Comparison of ENCODE assay signal across 17 cellular contexts in genomic region chr21:31099122-31099521, GRCh38.
"Had no signal": no experiment of that assay in that cellular context is flagged by ENCODE, and none has a peak within 500 bp of the region (broad histone marks: within the 10 kb centered on the region; RNA-seq: fewer than 3 reads in every experiment).

No MANE protein-coding gene starts in this region.

- H3K27me3 ChIP-seq: ovary, thyroid gland, upper lobe of left lung, vagina had no signal

- H3K36me3 Mint-ChIP-seq: natural killer cell had no signal

- H3K36me3 ChIP-seq: gastrocnemius medialis, left lung, lower lobe of right lung, ovary, stomach, thyroid gland, upper lobe of left lung, vagina had no signal

- H3K4me3 ChIP-seq: gastrocnemius medialis, left lung, lower lobe of right lung, ovary, skin epidermis, stomach, thyroid gland, upper lobe of left lung, vagina had no signal

- H3K27ac ChIP-seq: epithelial cell of prostate, gastrocnemius medialis, left lung, lower lobe of right lung, ovary, skin epidermis, stomach, thyroid gland, upper lobe of left lung, vagina had no signal

- H3K27me3 Mint-ChIP-seq: activated CD4-positive, alpha-beta T cell treated with anti-CD3 and anti-CD28 coated beads, Interleukin-2, amount 10 ng/mL, durations not matched to agents 7 days and 5 days had no signal

- H3K27ac Mint-ChIP-seq: activated CD4-positive, alpha-beta memory T cell treated with anti-CD3 and anti-CD28 coated beads, Interleukin-2, amount 10 ng/mL, durations not matched to agents 7 days and 5 days; activated CD4-positive, alpha-beta T cell treated with anti-CD3 and anti-CD28 coated beads, Interleukin-2, amount 10 ng/mL, durations not matched to agents 7 days and 5 days; activated naive CD4-positive, alpha-beta T cell treated with anti-CD3 and anti-CD28 coated beads, Interleukin-2, amount 50 U/mL, for 72 hours; activated T-cell treated with anti-CD3 and anti-CD28 coated beads, Interleukin-2, amount 50 U/mL, for 24 hours; dendritic cell treated with granulocyte-macrophage colony-stimulating factor and Interleukin-4, amounts not matched to agents 40 ng/mL and 50 ng/mL, for 4 days; natural killer cell had no signal

- H3K9me3 Mint-ChIP-seq: activated CD4-positive, alpha-beta memory T cell treated with anti-CD3 and anti-CD28 coated beads, Interleukin-2, amount 10 ng/mL, durations not matched to agents 7 days and 5 days; activated T-cell treated with anti-CD3 and anti-CD28 coated beads, Interleukin-2, amount 50 U/mL, for 24 hours; central memory CD8-positive, alpha-beta T cell; dendritic cell treated with granulocyte-macrophage colony-stimulating factor and Interleukin-4, amounts not matched to agents 40 ng/mL and 50 ng/mL, for 4 days; natural killer cell had no signal

- H3K4me3 Mint-ChIP-seq: activated CD4-positive, alpha-beta memory T cell treated with anti-CD3 and anti-CD28 coated beads, Interleukin-2, amount 10 ng/mL, durations not matched to agents 7 days and 5 days; activated CD4-positive, alpha-beta T cell treated with anti-CD3 and anti-CD28 coated beads, Interleukin-2, amount 10 ng/mL, durations not matched to agents 7 days and 5 days; central memory CD8-positive, alpha-beta T cell; dendritic cell treated with granulocyte-macrophage colony-stimulating factor and Interleukin-4, amounts not matched to agents 40 ng/mL and 50 ng/mL, for 4 days; natural killer cell had no signal

- H3K4me1 ChIP-seq: gastrocnemius medialis, left lung, thyroid gland, vagina had no signal

- H3K9me3 ChIP-seq: gastrocnemius medialis, left lung, lower lobe of right lung, ovary, stomach, thyroid gland, upper lobe of left lung, vagina had no signal
